Comparison of ENCODE assay signal across 10 cellular contexts in genomic region chr21:21688877-21689276, GRCh38.
A peak's percentile ranks its signal among the peaks of the same experiment; 100 is the strongest.
DNase-seq lines count a peak whose midpoint lies in the region; ATAC-seq and TF ChIP-seq lines count a peak whose summit lies in the region.
"Had no signal": no experiment of that assay in that cellular context is flagged by ENCODE, and none has a peak within 500 bp of the region (broad histone marks: within the 10 kb centered on the region; RNA-seq: fewer than 3 reads in every experiment).

No MANE protein-coding gene starts in this region.

- H3K36me3 ChIP-seq in IMR-90 (ENCODE audit: control insufficient read depth, insufficient read depth, low read length) = no peaks in the 10 kb centered on the region
- no peaks in the 10 kb centered on the region for H3K36me3 ChIP-seq in iPS DF 6.9 (ENCODE audit: control insufficient read depth, insufficient read depth, low read length)
- H3K36me3 ChIP-seq: colonic mucosa had no signal

- no peak overlapping the region for H3K56ac ChIP-seq in IMR-90 (ENCODE audit: extremely low read depth, insufficient read depth, low read length)

- H3K9ac ChIP-seq in IMR-90 (ENCODE audit: low read depth, low read length) = no peak overlapping the region

- H2BK120ac ChIP-seq in IMR-90 (ENCODE audit: low read depth, low read length) = no peak overlapping the region

- H3K9me3 Mint-ChIP-seq in activated naive CD4-positive, alpha-beta T cell treated with anti-CD3 and anti-CD28 coated beads, Interleukin-2, amount 50 U/mL, for 72 hours = peaks cover 6 to 10% of the 10 kb centered on the region in 2 donors
- peaks cover 10% of the 10 kb centered on the region for H3K9me3 Mint-ChIP-seq in stimulated activated effector memory CD8-positive, alpha-beta T cell treated with anti-CD3 and anti-CD28 coated beads, Interleukin-12 subunit alpha, Interleukin-12 subunit beta, amount 100 ng/mL, for 72 hours

- TF ChIP-seq CTCF in C4-2B (conservative IDR thresholded peaks at IDR 0.05) = peak; percentile 54
- TF ChIP-seq CTCF in IMR-90 (conservative IDR thresholded peaks at IDR 0.05; ENCODE audit: low read depth, low read length) = peak; percentile 61

- H2BK15ac ChIP-seq in IMR-90 (ENCODE audit: low read depth, low read length) = no peak overlapping the region

- no TSS peak for BruUV-seq in IMR-90 (replicated peaks; lab: Mats Ljungman, UMichigan)

- H3K18ac ChIP-seq in IMR-90 (ENCODE audit: low read depth, low read length) = no peak overlapping the region

- dilution Hi-C loops in IMR-90 (cut with HindIII; ENCODE audit: low sequenced_read_pairs, unreplicated experiment) = no loop called here

- H3K4me2 ChIP-seq in IMR-90 (ENCODE audit: low read depth, low read length) = no peak overlapping the region

- H4K8ac ChIP-seq in IMR-90 (ENCODE audit: low read depth in 2 of 2, low read length in 2 of 2) = no peak overlapping the region

- no peak overlapping the region for H2BK20ac ChIP-seq in IMR-90 (ENCODE audit: low read depth, low read length)

- ATAC-seq in IMR-90 (ENCODE audit: low read depth) (peak; percentile 77), SK-N-SH treated with all-trans-retinoic acid at 6 μM for 48 hours (peak; percentile 78; the same call in 2 of the 3 replicates), GM21367 (IDR thresholded peaks at IDR 0.05; ENCODE audit: unreplicated experiment) (no peak)
- no peak for ATAC-seq in activated naive CD4-positive, alpha-beta T cell treated with anti-CD3 and anti-CD28 coated beads, Interleukin-2, amount 50 U/mL, for 72 hours
- ATAC-seq in stimulated activated effector memory CD8-positive, alpha-beta T cell treated with anti-CD3 and anti-CD28 coated beads, Interleukin-12 subunit alpha, Interleukin-12 subunit beta, amount 100 ng/mL, for 72 hours = no peak

- H3K4me1 Mint-ChIP-seq in stimulated activated effector memory CD8-positive, alpha-beta T cell treated with anti-CD3 and anti-CD28 coated beads, Interleukin-12 subunit alpha, Interleukin-12 subunit beta, amount 100 ng/mL, for 72 hours = no peaks in the 10 kb centered on the region

- H3K4me3 ChIP-seq in IMR-90 (ENCODE audit: insufficient read depth, low read depth, low read length) = no peak overlapping the region
- no peak overlapping the region for H3K4me3 ChIP-seq in iPS DF 6.9 (ENCODE audit: low read length)
- H3K4me3 ChIP-seq: colonic mucosa had no signal

- no peak overlapping the region for H2AK9ac ChIP-seq in IMR-90 (replicated peaks; ENCODE audit: low read depth, low read length, poor library complexity)

- H2AK5ac ChIP-seq in IMR-90 (ENCODE audit: low read depth, low read length) = no peak overlapping the region

- H3K4me3 Mint-ChIP-seq in stimulated activated effector memory CD8-positive, alpha-beta T cell treated with anti-CD3 and anti-CD28 coated beads, Interleukin-12 subunit alpha, Interleukin-12 subunit beta, amount 100 ng/mL, for 72 hours = no peak overlapping the region

- POLR2A ChIA-PET in IMR-90 (lab: Charles Lee; ENCODE audit: unreplicated experiment) = no interaction called here

- intact Hi-C loops in IMR-90 (cut with micrococcal nuclease) = loop anchor here (1.0 to 5.0 kb wide), 4 partner anchors 317 to 690 kb away; no protein-coding TSS in a partner anchor

- 60% methylated on average over 4 of the region's 9 CpGs; no CpG with 5 or more reads in 1 of the 2 experiments for WGBS in IMR-90 (ENCODE audit: extremely low coverage in 2 of 2, insufficient read length in 1 of 2), 2 experiments
- no CpG with 5 or more reads among the region's 9 CpGs for WGBS in iPS DF 6.9 (ENCODE audit: insufficient coverage, insufficient read length)

- no peak overlapping the region for H4K5ac ChIP-seq in IMR-90 (ENCODE audit: low read depth, low read length)

- H2BK5ac ChIP-seq in IMR-90 (ENCODE audit: low read depth, low read length, poor library complexity, severe bottlenecking) = no peak overlapping the region

- no peaks in the 10 kb centered on the region for H3K79me1 ChIP-seq in IMR-90 (ENCODE audit: low read depth in 1 of 2, low read length in 2 of 2)

- no peak overlapping the region for H3K27ac Mint-ChIP-seq in activated naive CD4-positive, alpha-beta T cell treated with anti-CD3 and anti-CD28 coated beads, Interleukin-2, amount 50 U/mL, for 72 hours
- H3K27ac Mint-ChIP-seq in stimulated activated effector memory CD8-positive, alpha-beta T cell treated with anti-CD3 and anti-CD28 coated beads, Interleukin-12 subunit alpha, Interleukin-12 subunit beta, amount 100 ng/mL, for 72 hours = no peak overlapping the region

- no peak for TF ChIP-seq POLR2A in IMR-90 (IDR thresholded peaks at IDR 0.05; ENCODE audit: low read depth, low read length)

- no peak overlapping the region for H3K14ac ChIP-seq in IMR-90 (replicated peaks; ENCODE audit: low read depth, low read length)

- no peaks in the 10 kb centered on the region for H3K9me3 ChIP-seq in IMR-90 (ENCODE audit: control insufficient read depth, insufficient read depth, low read length)
- H3K9me3 ChIP-seq in iPS DF 6.9 (ENCODE audit: control insufficient read depth, insufficient read depth, low read length) = no peaks in the 10 kb centered on the region
- H3K9me3 ChIP-seq: colonic mucosa had no signal

- H3K27ac ChIP-seq in C4-2B (no peak overlapping the region), IMR-90 (ENCODE audit: insufficient read depth, low read length) (no peak overlapping the region), iPS DF 6.9 (ENCODE audit: low read length) (no peak overlapping the region)
- H3K27ac ChIP-seq: colonic mucosa had no signal

- H3K27me3 ChIP-seq in IMR-90 (ENCODE audit: control insufficient read depth, insufficient read depth, low read length) = no peaks in the 10 kb centered on the region
- H3K27me3 ChIP-seq in iPS DF 6.9 (ENCODE audit: control insufficient read depth, insufficient read depth, low read length) = no peaks in the 10 kb centered on the region
- H3K27me3 ChIP-seq: colonic mucosa had no signal

- H3K9me1 ChIP-seq in IMR-90 (ENCODE audit: insufficient read depth, low read length) = no peaks in the 10 kb centered on the region

- in situ Hi-C loops in IMR-90 (cut with MboI; ENCODE audit: low sequenced_read_pairs) = loop anchor here (25.0 kb wide), 1 partner anchor 452 kb away; no protein-coding TSS in a partner anchor

- H3K23ac ChIP-seq in IMR-90 (ENCODE audit: low read depth, low read length) = no peak overlapping the region

- no peaks in the 10 kb centered on the region for H3K36me3 Mint-ChIP-seq in activated naive CD4-positive, alpha-beta T cell treated with anti-CD3 and anti-CD28 coated beads, Interleukin-2, amount 50 U/mL, for 72 hours
- H3K36me3 Mint-ChIP-seq in stimulated activated effector memory CD8-positive, alpha-beta T cell treated with anti-CD3 and anti-CD28 coated beads, Interleukin-12 subunit alpha, Interleukin-12 subunit beta, amount 100 ng/mL, for 72 hours = no peaks in the 10 kb centered on the region

- CTCF ChIA-PET in IMR-90 (lab: Yijun Ruan, JAX) = interaction anchor here (1.0 kb wide), 1 partner anchor 457 kb away, joined by 4 read pairs; no protein-coding TSS in a partner anchor

- DNase-seq in IMR-90 (peak; percentile 37), iPS DF 6.9 (ENCODE audit: low read depth, low spot score) (peak; percentile 1), NCI-H1436 (lab: John Stamatoyannopoulos, UW) (no peak)
- no peak for DNase-seq in activated naive CD4-positive, alpha-beta T cell treated with anti-CD3 and anti-CD28 coated beads, Interleukin-2, amount 50 U/mL, for 72 hours (ENCODE audit: low spot score in 2 of 2)
- no peak for DNase-seq in stimulated activated effector memory CD8-positive, alpha-beta T cell treated with anti-CD3 and anti-CD28 coated beads, Interleukin-12 subunit alpha, Interleukin-12 subunit beta, amount 100 ng/mL, for 72 hours (ENCODE audit: low spot score in 2 of 2)
- DNase-seq: colonic mucosa, NCI-H1436 treated with DMSO at 0.1 percent for 48 hours had no signal

- no peaks in the 10 kb centered on the region for H4K20me1 ChIP-seq in IMR-90 (ENCODE audit: insufficient read depth, low read length)

- no peak overlapping the region for H3K4ac ChIP-seq in IMR-90 (ENCODE audit: low read depth, low read length)

- no peak overlapping the region for H4K91ac ChIP-seq in IMR-90 (ENCODE audit: insufficient read depth, low read depth, low read length)

- TF ChIP-seq RAD21 in IMR-90 (IDR thresholded peaks at IDR 0.05; ENCODE audit: low read length) = peak; percentile 77

- no peak overlapping the region for H2AFZ ChIP-seq in IMR-90 (replicated peaks; ENCODE audit: low read length, poor library complexity)

- H3K4me1 ChIP-seq in IMR-90 (ENCODE audit: control insufficient read depth, insufficient read depth, low read length) (no peaks in the 10 kb centered on the region), iPS DF 6.9 (ENCODE audit: control insufficient read depth, insufficient read depth, low read length) (no peaks in the 10 kb centered on the region)
- H3K4me1 ChIP-seq: colonic mucosa had no signal

TF ChIP-seq in IMR-90, 13 proteins besides CTCF, POLR2A, EP300 and RAD21:
- TF ChIP-seq CEBPB (IDR thresholded peaks at IDR 0.05; ENCODE audit: low read depth, low read length) = no peak
- TF ChIP-seq RCOR1 (IDR thresholded peaks at IDR 0.05; ENCODE audit: insufficient replicate concordance, low read length) = no peak
- TF ChIP-seq SMC3 (IDR thresholded peaks at IDR 0.05; ENCODE audit: low read depth, low read length) = peak; percentile 66
- TF ChIP-seq MXI1 (IDR thresholded peaks at IDR 0.05; ENCODE audit: borderline replicate concordance, low read depth, low read length) = no peak

TF ChIP-seq in SK-N-SH treated with all-trans-retinoic acid at 6 μM for 48 hours, 23 proteins besides CTCF, POLR2A, EP300 and RAD21:
- TF ChIP-seq PATZ1 (CRISPR knock-in tag; IDR thresholded peaks at IDR 0.05; ENCODE audit: borderline replicate concordance) (no peak), ZNF8 (CRISPR knock-in tag; IDR thresholded peaks at IDR 0.05) (no peak), ZNF70 (CRISPR knock-in tag; IDR thresholded peaks at IDR 0.05) (no peak), ISL1 (CRISPR knock-in tag; IDR thresholded peaks at IDR 0.05) (no peak), TOX (CRISPR knock-in tag; IDR thresholded peaks at IDR 0.05; ENCODE audit: borderline replicate concordance) (no peak), ESRRG (CRISPR knock-in tag; IDR thresholded peaks at IDR 0.05) (no peak), SNAI2 (CRISPR knock-in tag; IDR thresholded peaks at IDR 0.05) (no peak), CSDC2 (CRISPR knock-in tag; IDR thresholded peaks at IDR 0.05) (no peak)

Comparison
In these comparisons a context has a peak if more than half of its experiments do, and no peak if none do; other contexts are left out.
1. ATAC-seq: peak in IMR-90 (single experiment) and SK-N-SH treated with all-trans-retinoic acid at 6 μM for 48 hours (single experiment); none in activated naive CD4-positive, alpha-beta T cell treated with anti-CD3 and anti-CD28 coated beads, Interleukin-2, amount 50 U/mL, for 72 hours (0 of 2), GM21367 (single experiment) and stimulated activated effector memory CD8-positive, alpha-beta T cell treated with anti-CD3 and anti-CD28 coated beads, Interleukin-12 subunit alpha, Interleukin-12 subunit beta, amount 100 ng/mL, for 72 hours (single experiment).
2. DNase-seq: peak in IMR-90 (single experiment) and iPS DF 6.9 (single experiment); none in activated naive CD4-positive, alpha-beta T cell treated with anti-CD3 and anti-CD28 coated beads, Interleukin-2, amount 50 U/mL, for 72 hours (0 of 2), NCI-H1436 (single experiment) and stimulated activated effector memory CD8-positive, alpha-beta T cell treated with anti-CD3 and anti-CD28 coated beads, Interleukin-12 subunit alpha, Interleukin-12 subunit beta, amount 100 ng/mL, for 72 hours (0 of 2).